In genomic region chr5:10762178-10762775, GRCh38 we compare ENCODE assay signal across 8 cellular contexts. TPM values are rescaled to one million over a fixed set of nuclear protein-coding genes. Genes with fewer than 3 reads are reported as not detected.
DNase-seq lines count a peak whose midpoint lies in the region; ATAC-seq and TF ChIP-seq lines count a peak whose summit lies in the region.

No MANE protein-coding gene starts in this region.

- peaks cover 8% of the 10 kb centered on the region for H3K4me1 ChIP-seq in foreskin keratinocyte

- intact Hi-C loops in Right ventricle myocardium inferior (cut with DNase I) = loop anchor here (5.0 kb wide), 1 partner anchor 60 kb away; no protein-coding TSS in a partner anchor
- intact Hi-C loops in cardiac septum (cut with DNase I) = loop anchor here (5.0 kb wide), 1 partner anchor 60 kb away; no protein-coding TSS in a partner anchor

- H3K4me1 Mint-ChIP-seq in chondrocyte (ENCODE audit: low read depth) = peaks cover 41% of the 10 kb centered on the region

- peak overlapping the region; percentile 90 for H3K27ac Mint-ChIP-seq in chondrocyte (ENCODE audit: unreplicated experiment)

- DNase-seq in Right ventricle myocardium inferior (ENCODE audit: missing footprints) = no peak
- DNase-seq in cardiac septum (ENCODE audit: low spot score) = no peak
- no peak for DNase-seq in chondrocyte (ENCODE audit: low spot score)
- peak; percentile 63 for DNase-seq in mucosa of gallbladder (ENCODE audit: low spot score)
- no peak for DNase-seq in LoVo (ENCODE audit: low spot score)
- DNase-seq in foreskin keratinocyte = no peak

- no peaks in the 10 kb centered on the region for H3K27me3 Mint-ChIP-seq in chondrocyte (ENCODE audit: low read depth)

- peak; percentile 20 for ATAC-seq in Right ventricle myocardium inferior
- ATAC-seq in SK-N-SH treated with all-trans-retinoic acid at 6 μM for 48 hours = no peak
- ATAC-seq in foreskin keratinocyte = no peak
- no peak for ATAC-seq in GM18498 (IDR thresholded peaks at IDR 0.05; ENCODE audit: unreplicated experiment)

- H3K27me3 ChIP-seq in foreskin keratinocyte = no peaks in the 10 kb centered on the region

- peaks cover 3% of the 10 kb centered on the region for H3K36me3 Mint-ChIP-seq in chondrocyte (ENCODE audit: low read depth)

- H3K27ac ChIP-seq in foreskin keratinocyte = no peak overlapping the region

- H3K4me3 Mint-ChIP-seq in chondrocyte (ENCODE audit: unreplicated experiment) = peak overlapping the region; percentile 69

- TF ChIP-seq CTCF in chondrocyte (IDR thresholded peaks at IDR 0.05) (no peak), foreskin keratinocyte (conservative IDR thresholded peaks at IDR 0.05) (no peak)

- H3K9me3 Mint-ChIP-seq in chondrocyte (ENCODE audit: low read depth) = no peaks in the 10 kb centered on the region

TF ChIP-seq in SK-N-SH treated with all-trans-retinoic acid at 6 μM for 48 hours, 23 proteins besides CTCF, POLR2A, EP300 and RAD21:
- no peak for TF ChIP-seq ZC3H10 (CRISPR knock-in tag; IDR thresholded peaks at IDR 0.05)
- no peak for TF ChIP-seq ZNF565 (CRISPR knock-in tag; conservative IDR thresholded peaks at IDR 0.05; ENCODE audit: low read depth)
- no peak for TF ChIP-seq BACH2 (CRISPR knock-in tag; IDR thresholded peaks at IDR 0.05; ENCODE audit: borderline replicate concordance)
- no peak for TF ChIP-seq CSRNP3 (CRISPR knock-in tag; IDR thresholded peaks at IDR 0.05)
- no peak for TF ChIP-seq SNAI2 (CRISPR knock-in tag; IDR thresholded peaks at IDR 0.05)
- TF ChIP-seq POU6F1 (CRISPR knock-in tag; IDR thresholded peaks at IDR 0.05; ENCODE audit: borderline replicate concordance, low read depth) = no peak
- no peak for TF ChIP-seq PPARA (CRISPR knock-in tag; IDR thresholded peaks at IDR 0.05; ENCODE audit: borderline replicate concordance)
- no peak for TF ChIP-seq OSR1 (CRISPR knock-in tag; IDR thresholded peaks at IDR 0.05)
- TF ChIP-seq GLIS3 (CRISPR knock-in tag; IDR thresholded peaks at IDR 0.05) = no peak
- no peak for TF ChIP-seq ZFP30 (CRISPR knock-in tag; IDR thresholded peaks at IDR 0.05)
- TF ChIP-seq ISL1 (CRISPR knock-in tag; IDR thresholded peaks at IDR 0.05) = no peak
- TF ChIP-seq TCF4 (CRISPR knock-in tag; IDR thresholded peaks at IDR 0.05; ENCODE audit: borderline replicate concordance) = no peak
- no peak for TF ChIP-seq TSHZ2 (CRISPR knock-in tag; IDR thresholded peaks at IDR 0.05)
- no peak for TF ChIP-seq PATZ1 (CRISPR knock-in tag; IDR thresholded peaks at IDR 0.05; ENCODE audit: borderline replicate concordance)
- no peak for TF ChIP-seq CSDC2 (CRISPR knock-in tag; IDR thresholded peaks at IDR 0.05)
- TF ChIP-seq ZNF70 (CRISPR knock-in tag; IDR thresholded peaks at IDR 0.05) = no peak

RNA-seq across cellular contexts. Expression of gene DAP, which starts 1.2 kb away (rescaled TPM):
- total RNA-seq in Right ventricle myocardium inferior (18.7 TPM), cardiac septum (56.2 TPM), chondrocyte (210 to 235 TPM (median 234 TPM) in 3 replicates), mucosa of gallbladder (178 TPM), foreskin keratinocyte (83.5 and 93.9 TPM in 2 replicates)
- 106 and 112 TPM in 2 replicates for polyA plus RNA-seq in foreskin keratinocyte
